In the genomic region with DNA sequence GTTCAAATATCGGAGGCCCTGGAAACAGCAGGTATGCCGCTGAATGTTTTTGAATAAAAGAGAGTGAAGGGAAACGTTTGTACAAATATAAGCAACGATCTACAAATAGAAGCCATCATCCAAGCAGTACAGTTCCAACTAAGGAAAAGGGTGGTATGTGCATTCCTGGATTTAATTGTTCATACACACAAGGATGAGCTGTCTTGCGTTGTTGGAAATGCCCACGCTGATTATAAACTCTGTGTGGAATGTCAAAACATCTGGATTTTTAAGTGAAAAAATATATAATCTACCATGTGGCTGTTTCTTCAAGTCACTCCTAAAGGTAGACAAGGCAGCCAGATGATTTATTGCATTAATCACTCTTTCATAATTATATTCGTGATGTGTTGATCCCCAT, we compare ENCODE assay signal across 16 cellular contexts.
DNase-seq lines count a peak whose midpoint lies in the region; TF ChIP-seq lines count a peak whose summit lies in the region.
"Had no signal": no experiment of that assay in that cellular context is flagged by ENCODE, and none has a peak within 500 bp of the region (broad histone marks: within the 10 kb centered on the region; RNA-seq: fewer than 3 reads in every experiment).

No MANE protein-coding gene starts in this region.

- no peak overlapping the region for H3K27ac Mint-ChIP-seq in activated CD4-positive, alpha-beta T cell treated with anti-CD3 and anti-CD28 coated beads, Interleukin-2, amount 10 ng/mL, durations not matched to agents 24 days and 14 days
- H3K27ac Mint-ChIP-seq: CD4-positive, CD25-positive, alpha-beta regulatory T cell; GM23338; IgD-negative memory B cell had no signal

- intact Hi-C loops in activated CD4-positive, alpha-beta T cell treated with anti-CD3 and anti-CD28 coated beads, Interleukin-2, amount 10 ng/mL, durations not matched to agents 24 days and 14 days (cut with micrococcal nuclease): no loop called here

- no peak overlapping the region for H3K4me3 ChIP-seq in fibroblast of mammary gland (ENCODE audit: control insufficient read depth, low read depth, low read length)
- H3K4me3 ChIP-seq: BLaER1, GM23338 had no signal

- H3K9me3 Mint-ChIP-seq in activated CD4-positive, alpha-beta T cell treated with anti-CD3 and anti-CD28 coated beads, Interleukin-2, amount 10 ng/mL, durations not matched to agents 24 days and 14 days: no peaks in the 10 kb centered on the region

- H3K4me3 Mint-ChIP-seq in activated CD4-positive, alpha-beta T cell treated with anti-CD3 and anti-CD28 coated beads, Interleukin-2, amount 10 ng/mL, durations not matched to agents 24 days and 14 days: no peak overlapping the region
- H3K4me3 Mint-ChIP-seq: CD4-positive, CD25-positive, alpha-beta regulatory T cell; GM23338; IgD-negative memory B cell had no signal

- DNase-seq in NCI-H510A treated with DMSO at 0.1 percent for 48 hours (lab: John Stamatoyannopoulos, UW) (peak; percentile 42), NCI-H510A (lab: John Stamatoyannopoulos, UW) (no peak), RPMI7951 (ENCODE audit: low read depth) (peak; percentile 44), fibroblast of mammary gland (ENCODE audit: low read depth) (peak; percentile 4), amygdala (lab: John Stamatoyannopoulos, UW) (no peak), OCI-M2 (lab: John Stamatoyannopoulos, UW; ENCODE audit: unreplicated experiment) (no peak)
- DNase-seq in activated CD4-positive, alpha-beta T cell treated with anti-CD3 and anti-CD28 coated beads, Interleukin-2, amount 10 ng/mL, durations not matched to agents 24 days and 14 days: no peak
- DNase-seq: CD4-positive, CD25-positive, alpha-beta regulatory T cell; DND-41; MM.1S; NCI-H446; NCI-H526 treated with DMSO at 0.1 percent for 48 hours; SHP77 treated with DMSO at 0.1 percent for 48 hours had no signal

- no peaks in the 10 kb centered on the region for H3K4me1 Mint-ChIP-seq in activated CD4-positive, alpha-beta T cell treated with anti-CD3 and anti-CD28 coated beads, Interleukin-2, amount 10 ng/mL, durations not matched to agents 24 days and 14 days
- H3K4me1 Mint-ChIP-seq: CD4-positive, CD25-positive, alpha-beta regulatory T cell; IgD-negative memory B cell had no signal

- TF ChIP-seq CTCF in fibroblast of mammary gland (conservative IDR thresholded peaks at IDR 0.05; ENCODE audit: control insufficient read depth, insufficient read depth, low read depth, low read length): no peak

- H3K36me3 Mint-ChIP-seq in activated CD4-positive, alpha-beta T cell treated with anti-CD3 and anti-CD28 coated beads, Interleukin-2, amount 10 ng/mL, durations not matched to agents 24 days and 14 days (ENCODE audit: low read depth): no peaks in the 10 kb centered on the region
- H3K36me3 Mint-ChIP-seq: CD4-positive, CD25-positive, alpha-beta regulatory T cell; IgD-negative memory B cell had no signal

- no peaks in the 10 kb centered on the region for H3K27me3 Mint-ChIP-seq in activated CD4-positive, alpha-beta T cell treated with anti-CD3 and anti-CD28 coated beads, Interleukin-2, amount 10 ng/mL, durations not matched to agents 24 days and 14 days
- H3K27me3 Mint-ChIP-seq: CD4-positive, CD25-positive, alpha-beta regulatory T cell had no signal

Comparison
In these comparisons a context has a peak if more than half of its experiments do, and no peak if none do; other contexts are left out.
1. DNase-seq: peak in NCI-H510A treated with DMSO at 0.1 percent for 48 hours (single experiment), RPMI7951 (single experiment) and fibroblast of mammary gland (single experiment); none in NCI-H510A (single experiment), activated CD4-positive, alpha-beta T cell treated with anti-CD3 and anti-CD28 coated beads, Interleukin-2, amount 10 ng/mL, durations not matched to agents 24 days and 14 days (single experiment), amygdala (0 of 56) and OCI-M2 (single experiment).